ENCODE assay signal across 23 cellular contexts in genomic region chr2:132593171-132593570, GRCh38.
DNase-seq lines count a peak whose midpoint lies in the region; ATAC-seq and TF ChIP-seq lines count a peak whose summit lies in the region.
"Had no signal": no experiment of that assay in that cellular context is flagged by ENCODE, and none has a peak within 500 bp of the region (broad histone marks: within the 10 kb centered on the region; RNA-seq: fewer than 3 reads in every experiment).

No MANE protein-coding gene starts in this region.

- peak overlapping the region; percentile 57 for H3K56ac ChIP-seq in mesendoderm (ENCODE audit: low read length)

- no peak for TF ChIP-seq CTCF in epithelial cell of esophagus (IDR thresholded peaks at IDR 0.05; ENCODE audit: insufficient read depth, low read depth, low read length, missing control alignments)
- no peak for TF ChIP-seq CTCF in mucosa of descending colon (IDR thresholded peaks at IDR 0.05)

- H3K9ac ChIP-seq in NT2/D1 (ENCODE audit: insufficient read length, low read depth): no peak overlapping the region
- H3K9ac ChIP-seq in mesendoderm (ENCODE audit: low read length): no peak overlapping the region
- H3K9ac ChIP-seq: KMS-11 had no signal

- H3K27ac ChIP-seq in mesendoderm (ENCODE audit: low read depth, low read length): no peak overlapping the region
- H3K27ac ChIP-seq: KMS-11, PC-9, SJSA1, stomach, upper lobe of left lung had no signal

- WGBS in mesendoderm (ENCODE audit: extremely low coverage, insufficient coverage, low lambda C conversion rate): no CpG with 5 or more reads among the region's 2 CpGs

- H3K4me1 ChIP-seq in NT2/D1 (ENCODE audit: insufficient read depth, insufficient read length) (peaks cover 5% of the 10 kb centered on the region), mesendoderm (ENCODE audit: control insufficient read depth, low read depth, low read length) (peaks cover 17% of the 10 kb centered on the region), HAP-1 (no peaks in the 10 kb centered on the region), mucosa of descending colon (ENCODE audit: low read depth) (no peaks in the 10 kb centered on the region)
- H3K4me1 ChIP-seq: stomach, upper lobe of left lung had no signal

- no peak overlapping the region for H2BK15ac ChIP-seq in mesendoderm (replicated peaks; ENCODE audit: low read depth)

- peak overlapping the region; percentile 78 for H3K18ac ChIP-seq in mesendoderm (ENCODE audit: low read length)

- DNase-seq in Caki2 (ENCODE audit: low read depth) (peak; percentile 92), NT2/D1 (ENCODE audit: low read depth, low spot score) (peak; percentile 30), epithelial cell of esophagus (ENCODE audit: low read depth) (peak; percentile 4), mesendoderm (peak; percentile 98), HAP-1 (ENCODE audit: low spot score in 2 of 2) (no peak), mucosa of descending colon (no peak)
- no peak for DNase-seq in natural killer cell treated with Interleukin-12 subunit alpha and Interleukin-12 subunit beta and Interleukin-15 and Interleukin-18, amount 100 ng/mL, for 72 hours (ENCODE audit: low spot score)
- DNase-seq: activated CD4-positive, CD25-positive, alpha-beta regulatory T cell; activated CD8-positive, alpha-beta T cell treated with anti-CD3 and anti-CD28 coated beads, Interleukin-2, amount 10 ng/mL, durations not matched to agents 7 days and 5 days; activated naive CD8-positive, alpha-beta T cell treated with anti-CD3 and anti-CD28 coated beads for 36 hours; central memory CD4-positive, alpha-beta T cell; effector CD8-positive, alpha-beta T cell; hypothalamus; NCI-H1105 treated with DMSO at 0.1 percent for 48 hours; occipital lobe; stimulated activated CD4-positive, alpha-beta T cell treated with anti-CD3 and anti-CD28 coated beads, Interleukin-2, amount 100 ng/mL, for 24 hours; stomach; upper lobe of left lung had no signal

- no peak overlapping the region for H2BK5ac ChIP-seq in mesendoderm (ENCODE audit: low read length)

- in situ Hi-C loops in Caki2 (cut with HindIII; ENCODE audit: low pct_unique_long_range_greater_than_20kb, low sequenced_read_pairs) (no loop called here), HAP-1 (cut with MboI; ENCODE audit: low sequenced_read_pairs) (no loop called here)

- H3K36me3 ChIP-seq in NT2/D1 (ENCODE audit: insufficient read depth, insufficient read length, low read length) (no peaks in the 10 kb centered on the region), mesendoderm (ENCODE audit: control insufficient read depth, insufficient read depth, low read length) (no peaks in the 10 kb centered on the region), HAP-1 (replicated peaks) (no peaks in the 10 kb centered on the region), mucosa of descending colon (ENCODE audit: low read depth) (no peaks in the 10 kb centered on the region)
- H3K36me3 ChIP-seq: SJSA1, stomach, upper lobe of left lung had no signal

- intact Hi-C loops in mucosa of descending colon (cut with DNase I, micrococcal nuclease): no loop called here

- H3K23ac ChIP-seq in mesendoderm (ENCODE audit: low read length): no peak overlapping the region

- peaks cover 14% of the 10 kb centered on the region for H3K9me3 Mint-ChIP-seq in natural killer cell treated with Interleukin-12 subunit alpha and Interleukin-12 subunit beta and Interleukin-15 and Interleukin-18, amount 100 ng/mL, for 72 hours
- H3K9me3 Mint-ChIP-seq: activated T-helper 1 cell treated with anti-CD3 and anti-CD28 coated beads, Interleukin-12 subunit alpha, Interleukin-12 subunit beta, Interleukin-2, Interleukin-4 antibody, amounts not matched to agents 30 ng/mL and 10 ng/mL and 1 ng/mL, durations not matched to agents 14 hours and 24 hours and 36 hours had no signal

- H3K4ac ChIP-seq in mesendoderm (ENCODE audit: low read depth, low read length): no peak overlapping the region

- H3K27ac Mint-ChIP-seq in natural killer cell treated with Interleukin-12 subunit alpha and Interleukin-12 subunit beta and Interleukin-15 and Interleukin-18, amount 100 ng/mL, for 72 hours: no peak overlapping the region
- H3K27ac Mint-ChIP-seq: activated CD8-positive, alpha-beta T cell treated with anti-CD3 and anti-CD28 coated beads, Interleukin-2, amount 10 ng/mL, durations not matched to agents 7 days and 5 days; activated naive CD8-positive, alpha-beta T cell treated with anti-CD3 and anti-CD28 coated beads for 36 hours; activated T-helper 1 cell treated with anti-CD3 and anti-CD28 coated beads, Interleukin-12 subunit alpha, Interleukin-12 subunit beta, Interleukin-2, Interleukin-4 antibody, amounts not matched to agents 30 ng/mL and 10 ng/mL and 1 ng/mL, durations not matched to agents 14 hours and 24 hours and 36 hours had no signal

- no peaks in the 10 kb centered on the region for H3K79me1 ChIP-seq in mesendoderm (ENCODE audit: low read length)

- H4K8ac ChIP-seq in mesendoderm (ENCODE audit: low read depth, low read length): no peak overlapping the region

- no peak overlapping the region for H3K4me3 ChIP-seq in NT2/D1 (ENCODE audit: insufficient read length, low read depth)
- no peak overlapping the region for H3K4me3 ChIP-seq in epithelial cell of esophagus (ENCODE audit: low read length)
- H3K4me3 ChIP-seq in mesendoderm (ENCODE audit: low read length): no peak overlapping the region
- no peak overlapping the region for H3K4me3 ChIP-seq in HAP-1
- H3K4me3 ChIP-seq in mucosa of descending colon: no peak overlapping the region
- H3K4me3 ChIP-seq: PC-9, SJSA1, stomach, upper lobe of left lung had no signal

- H3K9me3 ChIP-seq in NT2/D1 (ENCODE audit: insufficient read depth, low read length) (peaks cover 14% of the 10 kb centered on the region; the same call in 1 of the 2 replicates), HAP-1 (no peaks in the 10 kb centered on the region), mucosa of descending colon (no peaks in the 10 kb centered on the region)
- H3K9me3 ChIP-seq: upper lobe of left lung had no signal

- no peak for ATAC-seq in natural killer cell treated with Interleukin-12 subunit alpha and Interleukin-12 subunit beta and Interleukin-15 and Interleukin-18, amount 100 ng/mL, for 72 hours
- ATAC-seq in esophagus mucosa (no peak), mucosa of descending colon (no peak)
- ATAC-seq: activated CD8-positive, alpha-beta T cell treated with anti-CD3 and anti-CD28 coated beads, Interleukin-2, amount 10 ng/mL, durations not matched to agents 7 days and 5 days had no signal

- no peak overlapping the region for H3K4me2 ChIP-seq in mesendoderm (ENCODE audit: low read length)
- H3K4me2 ChIP-seq: KMS-11, PC-9 had no signal

- peaks cover 7% of the 10 kb centered on the region for H3K36me3 Mint-ChIP-seq in natural killer cell treated with Interleukin-12 subunit alpha and Interleukin-12 subunit beta and Interleukin-15 and Interleukin-18, amount 100 ng/mL, for 72 hours
- H3K36me3 Mint-ChIP-seq: activated naive CD8-positive, alpha-beta T cell treated with anti-CD3 and anti-CD28 coated beads for 36 hours had no signal

- no peak overlapping the region for H2BK120ac ChIP-seq in mesendoderm (ENCODE audit: low read depth, low read length)

- no peaks in the 10 kb centered on the region for H3K27me3 Mint-ChIP-seq in natural killer cell treated with Interleukin-12 subunit alpha and Interleukin-12 subunit beta and Interleukin-15 and Interleukin-18, amount 100 ng/mL, for 72 hours
- H3K27me3 Mint-ChIP-seq: activated naive CD8-positive, alpha-beta T cell treated with anti-CD3 and anti-CD28 coated beads for 36 hours had no signal

- H3K4me3 Mint-ChIP-seq in natural killer cell treated with Interleukin-12 subunit alpha and Interleukin-12 subunit beta and Interleukin-15 and Interleukin-18, amount 100 ng/mL, for 72 hours: no peak overlapping the region
- H3K4me3 Mint-ChIP-seq: activated CD8-positive, alpha-beta T cell treated with anti-CD3 and anti-CD28 coated beads, Interleukin-2, amount 10 ng/mL, durations not matched to agents 7 days and 5 days; activated naive CD8-positive, alpha-beta T cell treated with anti-CD3 and anti-CD28 coated beads for 36 hours; activated T-helper 1 cell treated with anti-CD3 and anti-CD28 coated beads, Interleukin-12 subunit alpha, Interleukin-12 subunit beta, Interleukin-2, Interleukin-4 antibody, amounts not matched to agents 30 ng/mL and 10 ng/mL and 1 ng/mL, durations not matched to agents 14 hours and 24 hours and 36 hours had no signal

- H3K79me2 ChIP-seq in mesendoderm (ENCODE audit: control insufficient read depth, insufficient read depth, low read length): no peaks in the 10 kb centered on the region

- H3K4me1 Mint-ChIP-seq in natural killer cell treated with Interleukin-12 subunit alpha and Interleukin-12 subunit beta and Interleukin-15 and Interleukin-18, amount 100 ng/mL, for 72 hours (ENCODE audit: low read depth in 2 of 2): no peaks in the 10 kb centered on the region
- H3K4me1 Mint-ChIP-seq: activated naive CD8-positive, alpha-beta T cell treated with anti-CD3 and anti-CD28 coated beads for 36 hours had no signal

- no peak overlapping the region for H2AK5ac ChIP-seq in mesendoderm (ENCODE audit: low read length)

- H3K27me3 ChIP-seq in NT2/D1 (ENCODE audit: insufficient read depth, insufficient read length) (no peaks in the 10 kb centered on the region), mesendoderm (ENCODE audit: insufficient read depth, low read length, poor library complexity) (no peaks in the 10 kb centered on the region), HAP-1 (ENCODE audit: low read depth) (no peaks in the 10 kb centered on the region)
- H3K27me3 ChIP-seq: SJSA1, stomach, upper lobe of left lung had no signal

- no peak overlapping the region for H4K5ac ChIP-seq in mesendoderm (ENCODE audit: low read length)

Comparison
In these comparisons a context has a peak if more than half of its experiments do, and no peak if none do; other contexts are left out.
1. DNase-seq: peak in Caki2 (single experiment), NT2/D1 (single experiment), epithelial cell of esophagus (single experiment) and mesendoderm (single experiment); none in natural killer cell treated with Interleukin-12 subunit alpha and Interleukin-12 subunit beta and Interleukin-15 and Interleukin-18, amount 100 ng/mL, for 72 hours (single experiment), HAP-1 (0 of 2) and mucosa of descending colon (0 of 3).